In the genomic region with DNA sequence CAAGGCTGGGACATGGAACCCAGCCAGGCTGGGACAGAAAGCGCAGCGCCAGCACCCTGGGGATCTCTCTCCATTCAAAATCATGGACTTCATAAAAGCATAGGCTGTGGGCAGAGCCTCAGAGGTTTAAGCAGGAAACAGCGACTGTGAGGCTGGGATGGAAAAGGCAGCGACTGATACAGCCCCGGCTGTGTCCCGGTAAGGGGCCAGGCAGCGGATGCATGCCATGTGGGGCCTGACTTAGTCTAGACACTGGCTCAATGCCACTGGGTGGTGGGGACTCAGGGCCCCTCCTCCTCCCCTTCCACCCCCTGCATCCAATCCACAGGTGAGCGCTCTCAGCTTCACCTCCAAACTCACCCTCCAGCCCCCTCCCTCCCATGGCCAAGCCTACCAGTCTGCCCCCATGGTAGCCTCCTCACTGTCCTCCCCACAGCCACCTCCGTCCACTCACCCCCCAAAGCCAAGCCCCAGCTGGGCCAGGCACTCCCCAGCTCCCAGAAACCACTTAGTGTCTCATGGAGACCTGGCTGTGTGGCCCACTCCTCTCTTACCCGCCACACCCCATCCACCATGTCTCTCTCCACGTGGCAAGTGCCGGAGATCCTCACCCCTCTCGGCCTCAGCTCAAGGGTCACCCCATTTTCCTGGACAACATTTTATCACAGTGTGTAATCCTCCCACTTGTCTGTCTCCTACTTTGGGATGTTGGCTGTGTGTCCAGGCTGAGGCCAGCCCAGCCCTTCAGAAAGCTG, we compare ENCODE assay signal across 23 cellular contexts.
"Had no signal": no experiment of that assay in that cellular context is flagged by ENCODE, and none has a peak within 500 bp of the region (broad histone marks: within the 10 kb centered on the region; RNA-seq: fewer than 3 reads in every experiment).

No MANE protein-coding gene starts in this region.

- H3K36me3 ChIP-seq: left lung, neural progenitor cell, ovary, transverse colon had no signal

- H3K9me3 ChIP-seq: left lung, ovary, transverse colon had no signal

- H3K27me3 Mint-ChIP-seq: activated naive CD8-positive, alpha-beta T cell; memory B cell had no signal

- H3K4me1 ChIP-seq: foreskin keratinocyte, left lung, neural progenitor cell, transverse colon had no signal

- H3K4me2 ChIP-seq: neural progenitor cell had no signal

- H2AFZ ChIP-seq: neural progenitor cell had no signal

- H3K4me3 Mint-ChIP-seq: activated naive CD8-positive, alpha-beta T cell; activated T-cell treated with anti-CD3 and anti-CD28 coated beads, Interleukin-2, amount 50 U/mL, for 72 hours; endodermal cell; memory B cell; naive thymus-derived CD4-positive, alpha-beta T cell; T-helper 1 cell treated with Interleukin-12 subunit alpha and Interleukin-12 subunit beta and Interleukin-4 antibody, amounts not matched to agents 30 μg/mL and 1 μg/mL, for 36 hours had no signal

- H3K9me3 Mint-ChIP-seq: activated T-cell treated with anti-CD3 and anti-CD28 coated beads, Interleukin-2, amount 50 U/mL, for 72 hours; endodermal cell; memory B cell; neural progenitor cell; T-helper 1 cell treated with Interleukin-12 subunit alpha and Interleukin-12 subunit beta and Interleukin-4 antibody, amounts not matched to agents 30 μg/mL and 1 μg/mL, for 36 hours had no signal

- H3K9ac ChIP-seq: neural progenitor cell had no signal

- H3K36me3 Mint-ChIP-seq: neural progenitor cell had no signal

- H3K4me1 Mint-ChIP-seq: endodermal cell, memory B cell, neural progenitor cell had no signal

- H3K27ac ChIP-seq: epithelial cell of prostate, foreskin keratinocyte, left lung, neural progenitor cell, ovary, transverse colon had no signal

- ATAC-seq: activated T-cell treated with anti-CD3 and anti-CD28 coated beads, Interleukin-2, amount 50 U/mL, for 72 hours; foreskin keratinocyte; left lung; naive thymus-derived CD4-positive, alpha-beta T cell; stimulated activated naive CD8-positive, alpha-beta T cell treated with anti-CD3 and anti-CD28 coated beads, Interleukin-15, Interleukin-2, amounts not matched to agents 100 U/mL and 50 U/mL, for 24 hours had no signal

- H3K4me3 ChIP-seq: left lung, neural progenitor cell, ovary, transverse colon had no signal

- DNase-seq: activated CD4-positive, alpha-beta T cell treated with anti-CD3 and anti-CD28 coated beads, Interleukin-2, amount 50 U/mL, for 1 hour; activated CD4-positive, CD25-positive, alpha-beta regulatory T cell treated with anti-CD3 and anti-CD28 coated beads, Interleukin-2, amount 50 U/mL, for 72 hours; activated CD8-positive, alpha-beta memory T cell treated with anti-CD3 and anti-CD28 coated beads, Interleukin-2, amount 50 U/mL, for 4 hours; activated gamma-delta T cell treated with Interleukin-2 at 50 U/mL for 16 hours; activated T-cell treated with anti-CD3 and anti-CD28 coated beads, Interleukin-2, amount 50 U/mL, for 72 hours; endodermal cell; foreskin keratinocyte; hypothalamus; islet precursor cell; naive thymus-derived CD4-positive, alpha-beta T cell; stimulated activated CD4-positive, alpha-beta T cell treated with anti-CD3 and anti-CD28 coated beads, Interleukin-12 subunit alpha, Interleukin-12 subunit beta, amount 100 ng/mL, for 4 hours; stimulated activated CD4-positive, alpha-beta T cell treated with anti-CD3 and anti-CD28 coated beads, Interleukin-1b, Interleukin-23, amount 100 ng/mL, for 48 hours; stimulated activated CD8-positive, alpha-beta memory T cell treated with anti-CD3 and anti-CD28 coated beads, Interleukin-4, amount 100 ng/mL, for 48 hours; stimulated activated naive CD8-positive, alpha-beta T cell treated with anti-CD3 and anti-CD28 coated beads, Interleukin-15, Interleukin-2, amounts not matched to agents 100 U/mL and 50 U/mL, for 24 hours; substantia nigra; transverse colon had no signal

- H3K27ac Mint-ChIP-seq: activated naive CD8-positive, alpha-beta T cell; activated T-cell treated with anti-CD3 and anti-CD28 coated beads, Interleukin-2, amount 50 U/mL, for 72 hours; endodermal cell; memory B cell; naive thymus-derived CD4-positive, alpha-beta T cell; neural progenitor cell; T-helper 1 cell treated with Interleukin-12 subunit alpha and Interleukin-12 subunit beta and Interleukin-4 antibody, amounts not matched to agents 30 μg/mL and 1 μg/mL, for 36 hours had no signal

- H3K27me3 ChIP-seq: foreskin keratinocyte, left lung, neural progenitor cell, ovary, transverse colon had no signal
